Comparison of ENCODE assay signal across 16 cellular contexts in genomic region chr15:63519548-63520178, GRCh38.
"Had no signal": no experiment of that assay in that cellular context is flagged by ENCODE, and none has a peak within 500 bp of the region (broad histone marks: within the 10 kb centered on the region; RNA-seq: fewer than 3 reads in every experiment).

No MANE protein-coding gene starts in this region.

- H3K9me3 Mint-ChIP-seq: WTC11 had no signal

- H3K36me3 Mint-ChIP-seq: WTC11 had no signal

- ATAC-seq: heart left ventricle, WTC11 had no signal

- H3K36me3 ChIP-seq: brain microvascular endothelial cell, esophagus muscularis mucosa, heart left ventricle, left ventricle myocardium inferior, transverse colon had no signal

- DNase-seq: activated naive CD4-positive, alpha-beta T cell treated with Interleukin-2 at 50 U/mL for 16 hours; amygdala; brain microvascular endothelial cell; dorsolateral prefrontal cortex; foreskin fibroblast; heart left ventricle; islet precursor cell; left ventricle myocardium inferior; mesendoderm; SK-N-SH; stimulated activated CD4-positive, alpha-beta T cell treated with anti-CD3 and anti-CD28 coated beads, Interleukin-4, amount 100 ng/mL, for 4 hours; transverse colon had no signal

- H3K27me3 ChIP-seq: brain microvascular endothelial cell, esophagus muscularis mucosa, heart left ventricle, transverse colon had no signal

- H3K27ac Mint-ChIP-seq: WTC11 had no signal

- H3K4me3 ChIP-seq: dorsolateral prefrontal cortex, esophagus muscularis mucosa, heart left ventricle, left ventricle myocardium inferior, transverse colon had no signal

- FAIRE-seq: endometrium had no signal

- H2AFZ ChIP-seq: parathyroid adenoma had no signal

- H3K4me3 Mint-ChIP-seq: WTC11 had no signal

- H3K4me2 ChIP-seq: SK-N-SH had no signal

- H3K9ac ChIP-seq: parathyroid adenoma, SK-N-SH had no signal

- H3K9me3 ChIP-seq: esophagus muscularis mucosa, heart left ventricle, left ventricle myocardium inferior, SK-N-SH, transverse colon had no signal

- H3K27ac ChIP-seq: brain microvascular endothelial cell, dorsolateral prefrontal cortex, esophagus muscularis mucosa, heart left ventricle, left ventricle myocardium inferior, parathyroid adenoma, transverse colon had no signal
